Comparison of ENCODE assay signal across 24 cellular contexts in the genomic region with DNA sequence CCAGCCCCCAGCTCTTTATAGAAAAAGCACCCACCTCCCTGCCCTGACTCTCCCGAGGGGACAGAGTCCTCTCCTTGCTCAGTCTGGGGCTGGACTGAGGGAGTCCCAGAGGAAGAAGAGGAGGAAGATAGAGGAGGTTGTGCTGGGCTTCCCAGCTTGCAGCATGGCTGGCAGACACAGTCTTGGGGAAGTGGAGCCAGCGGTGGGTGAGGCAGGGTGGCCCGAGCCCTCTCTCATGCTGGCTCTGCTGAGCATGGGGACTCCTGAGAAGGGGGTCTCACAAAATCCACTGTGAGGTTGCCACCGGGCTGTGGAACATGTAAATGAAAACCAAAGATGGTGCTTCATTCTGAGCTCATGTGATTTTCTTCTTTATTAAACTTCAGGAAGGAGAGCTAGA.
DNase-seq lines count a peak whose midpoint lies in the region; ATAC-seq and TF ChIP-seq lines count a peak whose summit lies in the region.
"Had no signal": no experiment of that assay in that cellular context is flagged by ENCODE, and none has a peak within 500 bp of the region (broad histone marks: within the 10 kb centered on the region; RNA-seq: fewer than 3 reads in every experiment).

No MANE protein-coding gene starts in this region.

- H3K4ac ChIP-seq in IMR-90 (ENCODE audit: low read depth, low read length) = no peak overlapping the region; the same call in 1 of the 2 replicates

- H3K9ac ChIP-seq in IMR-90 (ENCODE audit: low read depth, low read length) = no peak overlapping the region
- H3K9ac ChIP-seq: BLaER1 had no signal

- H3K9me2 ChIP-seq in hepatocyte (replicated peaks; ENCODE audit: insufficient read depth) = no peaks in the 10 kb centered on the region

- TF ChIP-seq POLR2A in IMR-90 (IDR thresholded peaks at IDR 0.05; ENCODE audit: low read depth, low read length) (no peak), suprapubic skin (IDR thresholded peaks at IDR 0.05) (no peak)

- 100% methylated on average over 3 of the region's 4 CpGs; no CpG with 5 or more reads in 1 of the 2 experiments for whole genome bisulfite sequencing in IMR-90 (ENCODE audit: extremely low coverage in 2 of 2, insufficient read length in 1 of 2), 2 experiments
- 92% methylated on average over 4 of the region's 4 CpGs for WGBS in hepatocyte (ENCODE audit: low lambda C conversion rate, missing lambda C conversion rate)
- 93% methylated on average over 4 of the region's 4 CpGs for WGBS in suprapubic skin

- no peak for TF ChIP-seq EP300 in suprapubic skin (IDR thresholded peaks at IDR 0.05)

- H3K14ac ChIP-seq in IMR-90 (replicated peaks; ENCODE audit: low read depth, low read length) = no peak overlapping the region

- intact Hi-C loops in IMR-90 (cut with micrococcal nuclease) = no loop called here
- intact Hi-C loops in Panc1 (cut with micrococcal nuclease; ENCODE audit: unreplicated experiment) = no loop called here
- intact Hi-C loops in posterior vena cava (cut with DNase I) = no loop called here

- CTCF ChIA-PET in IMR-90 (lab: Yijun Ruan, JAX) = no interaction called here
- CTCF ChIA-PET in Panc1 (lab: Charles Lee) = no interaction called here

- peaks cover 20% of the 10 kb centered on the region for H3K4me1 ChIP-seq in IMR-90 (ENCODE audit: control insufficient read depth, insufficient read depth, low read length)
- H3K4me1 ChIP-seq in Panc1 (ENCODE audit: control insufficient read depth, insufficient read depth, low read length) = peaks cover 32% of the 10 kb centered on the region
- H3K4me1 ChIP-seq in hepatocyte (ENCODE audit: insufficient read depth) = peaks cover 10% of the 10 kb centered on the region
- peaks cover under 1% of the 10 kb centered on the region for H3K4me1 ChIP-seq in suprapubic skin

- BruUV-seq in IMR-90 (replicated peaks; lab: Mats Ljungman, UMichigan) (no TSS peak), Panc1 (replicated peaks; lab: Mats Ljungman, UMichigan) (no TSS peak)

- peaks cover 0 to 4% of the 10 kb centered on the region in 2 experiments; a peak in 1 of 4 replicates for H3K79me1 ChIP-seq in IMR-90 (ENCODE audit: low read depth in 1 of 2, low read length in 2 of 2)

- peaks cover 24% of the 10 kb centered on the region for H3K9me1 ChIP-seq in IMR-90 (ENCODE audit: insufficient read depth, low read length)

- H2BK20ac ChIP-seq in IMR-90 (ENCODE audit: low read depth, low read length) = no peak overlapping the region

- no peak overlapping the region for H4K91ac ChIP-seq in IMR-90 (ENCODE audit: insufficient read depth, low read depth, low read length)

- no peak overlapping the region for H3K18ac ChIP-seq in IMR-90 (ENCODE audit: low read depth, low read length)

- H3K4me2 ChIP-seq in IMR-90 (ENCODE audit: low read depth, low read length) (no peak overlapping the region), hepatocyte (no peak overlapping the region)
- H3K4me2 ChIP-seq: BLaER1 had no signal

- H3K4me3 ChIP-seq in IMR-90 (ENCODE audit: insufficient read depth, low read depth, low read length) (no peak overlapping the region), Panc1 (ENCODE audit: low read depth in 2 of 2, low read length in 2 of 2) (no peak overlapping the region), hepatocyte (no peak overlapping the region), suprapubic skin (no peak overlapping the region)
- H3K4me3 ChIP-seq: BLaER1, GM12878 had no signal

- H2AFZ ChIP-seq in IMR-90 (replicated peaks; ENCODE audit: low read length, poor library complexity) = no peak overlapping the region
- no peak overlapping the region for H2AFZ ChIP-seq in hepatocyte

- H4K5ac ChIP-seq in IMR-90 (ENCODE audit: low read depth, low read length) = no peak overlapping the region

- H3K36me3 ChIP-seq in IMR-90 (ENCODE audit: control insufficient read depth, insufficient read depth, low read length) = no peaks in the 10 kb centered on the region
- no peaks in the 10 kb centered on the region for H3K36me3 ChIP-seq in Panc1 (ENCODE audit: control insufficient read depth, insufficient read depth, low read length)
- no peaks in the 10 kb centered on the region for H3K36me3 ChIP-seq in hepatocyte (replicated peaks; ENCODE audit: insufficient read depth, low read depth)
- no peaks in the 10 kb centered on the region for H3K36me3 ChIP-seq in suprapubic skin
- H3K36me3 ChIP-seq: BE2C, BLaER1 had no signal

- no peak overlapping the region for H2AK9ac ChIP-seq in IMR-90 (replicated peaks; ENCODE audit: low read depth, low read length, poor library complexity)

- no peak overlapping the region for H3K56ac ChIP-seq in IMR-90 (ENCODE audit: extremely low read depth, insufficient read depth, low read length)

- peak overlapping the region; percentile 8; the same call in 1 of the 2 replicates for H2AK5ac ChIP-seq in IMR-90 (ENCODE audit: low read depth, low read length)

- no peaks in the 10 kb centered on the region for H3K9me3 ChIP-seq in IMR-90 (ENCODE audit: control insufficient read depth, insufficient read depth, low read length)
- no peaks in the 10 kb centered on the region for H3K9me3 ChIP-seq in Panc1 (ENCODE audit: control insufficient read depth, insufficient read depth, low read depth, low read length)
- H3K9me3 ChIP-seq in hepatocyte (ENCODE audit: low read depth) = no peaks in the 10 kb centered on the region
- H3K9me3 ChIP-seq in suprapubic skin = no peaks in the 10 kb centered on the region
- H3K9me3 ChIP-seq: BE2C had no signal

- POLR2A ChIA-PET in IMR-90 (lab: Charles Lee; ENCODE audit: unreplicated experiment) (no interaction called here), Panc1 (lab: Charles Lee) (no interaction called here)

- H2BK5ac ChIP-seq in IMR-90 (ENCODE audit: low read depth, low read length, poor library complexity, severe bottlenecking) = no peak overlapping the region

- H3K23ac ChIP-seq in IMR-90 (ENCODE audit: low read depth, low read length) = no peak overlapping the region

- no peak for ATAC-seq in IMR-90 (ENCODE audit: low read depth)
- ATAC-seq in Panc1 = no peak
- no peak for ATAC-seq in GM21528 (IDR thresholded peaks at IDR 0.05; ENCODE audit: low FRiP score, unreplicated experiment)
- ATAC-seq: GM12878 had no signal

- no peak for DNase-seq in IMR-90
- DNase-seq in Panc1 (ENCODE audit: low read depth, low spot score) = no peak
- no peak for DNase-seq in hepatocyte (ENCODE audit: low spot score)
- peak; percentile 62 for DNase-seq in posterior vena cava (ENCODE audit: low spot score)
- DNase-seq in suprapubic skin (ENCODE audit: low spot score in 2 of 2) = no peak
- no peak for DNase-seq in stimulated activated CD4-positive, alpha-beta T cell treated with anti-CD3 and anti-CD28 coated beads, Interleukin-4, amount 100 ng/mL, for 4 hours
- DNase-seq: 8988T; ACHN; BE2C; C1 segment of cervical spinal cord; CD4-positive, alpha-beta memory T cell; CD4-positive, CD25-positive, alpha-beta regulatory T cell; CD8-positive, alpha-beta memory T cell; COR-L47; DMS 273 treated with DMSO at 0.1 percent for 48 hours; DMS153; DMS53; DMS79; DND-41; EL; GDM1 had no signal

- H4K20me1 ChIP-seq in IMR-90 (ENCODE audit: insufficient read depth, low read length) (no peaks in the 10 kb centered on the region; the same call in 1 of the 2 replicates), hepatocyte (ENCODE audit: insufficient read depth, poor library complexity, severe bottlenecking) (no peaks in the 10 kb centered on the region)
- H4K20me1 ChIP-seq: BLaER1 had no signal

- H3K27me3 ChIP-seq in IMR-90 (ENCODE audit: control insufficient read depth, insufficient read depth, low read length) = no peaks in the 10 kb centered on the region
- H3K27me3 ChIP-seq in Panc1 (ENCODE audit: control insufficient read depth, insufficient read depth, low read length) = no peaks in the 10 kb centered on the region
- no peaks in the 10 kb centered on the region for H3K27me3 ChIP-seq in hepatocyte
- H3K27me3 ChIP-seq in suprapubic skin = no peaks in the 10 kb centered on the region
- H3K27me3 ChIP-seq: BE2C, BLaER1 had no signal

- 0 out of 3 replicates have a peak overlapping the region, but pooled peaks have one; percentile 9 for H2BK15ac ChIP-seq in IMR-90 (ENCODE audit: low read depth, low read length)

- H3K27ac ChIP-seq in IMR-90 (ENCODE audit: insufficient read depth, low read length) = no peak overlapping the region
- peak overlapping the region; percentile 96 for H3K27ac ChIP-seq in Panc1 (ENCODE audit: low read length)
- H3K27ac ChIP-seq in hepatocyte = peak overlapping the region; percentile 28
- H3K27ac ChIP-seq in suprapubic skin = no peak overlapping the region
- H3K27ac ChIP-seq: BLaER1 had no signal

- H3K79me2 ChIP-seq in hepatocyte = no peaks in the 10 kb centered on the region

- H4K8ac ChIP-seq in IMR-90 (ENCODE audit: low read depth in 2 of 2, low read length in 2 of 2) = no peak overlapping the region

- H2BK120ac ChIP-seq in IMR-90 (ENCODE audit: low read depth, low read length) = peak overlapping the region; percentile 33; the same call in 1 of the 2 replicates

- dilution Hi-C loops in IMR-90 (cut with HindIII; ENCODE audit: low sequenced_read_pairs, unreplicated experiment) = no loop called here

- TF ChIP-seq CTCF in IMR-90 (conservative IDR thresholded peaks at IDR 0.05; ENCODE audit: low read depth, low read length) = no peak
- no peak for TF ChIP-seq CTCF in Panc1 (IDR thresholded peaks at IDR 0.05)
- TF ChIP-seq CTCF in hepatocyte (IDR thresholded peaks at IDR 0.05; ENCODE audit: poor library complexity) = no peak
- TF ChIP-seq CTCF in suprapubic skin (IDR thresholded peaks at IDR 0.05) = no peak

- in situ Hi-C loops in IMR-90 (cut with MboI; ENCODE audit: low sequenced_read_pairs) (no loop called here), Panc1 (cut with HindIII; ENCODE audit: low pct_unique_long_range_greater_than_20kb, low sequenced_read_pairs) (no loop called here)

- no peak for TF ChIP-seq RAD21 in IMR-90 (IDR thresholded peaks at IDR 0.05; ENCODE audit: low read length)

TF ChIP-seq in IMR-90, 13 proteins besides CTCF, POLR2A, EP300 and RAD21 (continues in another document):
- no peak for TF ChIP-seq BHLHE40 (IDR thresholded peaks at IDR 0.05; ENCODE audit: low read depth, low read length)
- no peak for TF ChIP-seq CEBPB (IDR thresholded peaks at IDR 0.05; ENCODE audit: low read depth, low read length)
- no peak for TF ChIP-seq RCOR1 (IDR thresholded peaks at IDR 0.05; ENCODE audit: insufficient replicate concordance, low read length)
- no peak for TF ChIP-seq RFX5 (IDR thresholded peaks at IDR 0.05; ENCODE audit: low read depth, low read length)
- no peak for TF ChIP-seq CHD1 (IDR thresholded peaks at IDR 0.05; ENCODE audit: low read depth, low read length)
- TF ChIP-seq MAFK (IDR thresholded peaks at IDR 0.05; ENCODE audit: low read depth, low read length) = no peak
- TF ChIP-seq, protein P1, sequence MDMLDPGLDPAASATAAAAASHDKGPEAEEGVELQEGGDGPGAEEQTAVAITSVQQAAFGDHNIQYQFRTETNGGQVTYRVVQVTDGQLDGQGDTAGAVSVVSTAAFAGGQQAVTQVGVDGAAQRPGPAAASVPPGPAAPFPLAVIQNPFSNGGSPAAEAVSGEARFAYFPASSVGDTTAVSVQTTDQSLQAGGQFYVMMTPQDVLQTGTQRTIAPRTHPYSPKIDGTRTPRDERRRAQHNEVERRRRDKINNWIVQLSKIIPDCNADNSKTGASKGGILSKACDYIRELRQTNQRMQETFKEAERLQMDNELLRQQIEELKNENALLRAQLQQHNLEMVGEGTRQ (IDR thresholded peaks at IDR 0.05; ENCODE audit: low read depth, low read length) = no peak
- TF ChIP-seq SMC3 (IDR thresholded peaks at IDR 0.05; ENCODE audit: low read depth, low read length) = no peak
- no peak for TF ChIP-seq NFE2L2 (IDR thresholded peaks at IDR 0.05; ENCODE audit: low read depth, low read length)

Comparison
In these comparisons a context has a peak if more than half of its experiments do, and no peak if none do; other contexts are left out.
1. H3K27ac ChIP-seq: peak in Panc1 (single experiment) and hepatocyte (single experiment); none in IMR-90 (single experiment) and suprapubic skin (single experiment).